11 cellular contexts compared by ENCODE assay signal in the genomic region with DNA sequence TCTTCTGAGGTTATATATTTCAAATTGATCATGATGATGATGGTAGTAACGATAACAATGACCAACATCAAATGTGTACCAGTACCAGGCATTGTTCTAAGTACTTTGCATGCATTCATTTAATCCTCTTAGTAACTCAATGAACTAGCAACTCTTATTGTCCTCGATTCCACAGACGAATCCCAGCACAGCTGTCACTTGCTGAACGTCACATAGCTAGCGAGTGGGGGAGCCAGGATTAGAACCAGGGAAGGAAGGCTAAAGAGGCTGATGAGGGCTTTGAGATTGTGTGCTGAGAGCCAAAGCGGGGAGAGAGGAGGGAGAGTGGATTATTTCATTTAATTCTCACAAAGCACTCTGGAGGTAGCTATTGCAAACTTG.
"Had no signal": no experiment of that assay in that cellular context is flagged by ENCODE, and none has a peak within 500 bp of the region (broad histone marks: within the 10 kb centered on the region; RNA-seq: fewer than 3 reads in every experiment).

No MANE protein-coding gene starts in this region.

- FAIRE-seq: endometrium, keratinocyte, TTC549 had no signal

- ATAC-seq: stimulated activated naive B cell treated with anti-CD40 and anti-IgM and Interleukin-4, amounts not matched to agents 10 μg/mL and 1 μg/mL and 100 μg/mL, for 72 hours had no signal

- H3K9me3 ChIP-seq: left ventricle myocardium inferior, neutrophil, right atrium auricular region, transverse colon had no signal

- H3K36me3 ChIP-seq: neutrophil, transverse colon had no signal

- DNase-seq: activated CD4-positive, CD25-positive, alpha-beta regulatory T cell; activated T-cell treated with anti-CD3 and anti-CD28 coated beads, Interleukin-2, amount 50 U/mL, for 1 hour; amniotic stem cell; stimulated activated naive B cell treated with anti-CD40 and anti-IgM and Interleukin-4, amounts not matched to agents 10 μg/mL and 1 μg/mL and 100 μg/mL, for 72 hours had no signal

- H3K27me3 ChIP-seq: right atrium auricular region had no signal

- H3K27ac ChIP-seq: neutrophil, right atrium auricular region, transverse colon had no signal
